In the genomic region with DNA sequence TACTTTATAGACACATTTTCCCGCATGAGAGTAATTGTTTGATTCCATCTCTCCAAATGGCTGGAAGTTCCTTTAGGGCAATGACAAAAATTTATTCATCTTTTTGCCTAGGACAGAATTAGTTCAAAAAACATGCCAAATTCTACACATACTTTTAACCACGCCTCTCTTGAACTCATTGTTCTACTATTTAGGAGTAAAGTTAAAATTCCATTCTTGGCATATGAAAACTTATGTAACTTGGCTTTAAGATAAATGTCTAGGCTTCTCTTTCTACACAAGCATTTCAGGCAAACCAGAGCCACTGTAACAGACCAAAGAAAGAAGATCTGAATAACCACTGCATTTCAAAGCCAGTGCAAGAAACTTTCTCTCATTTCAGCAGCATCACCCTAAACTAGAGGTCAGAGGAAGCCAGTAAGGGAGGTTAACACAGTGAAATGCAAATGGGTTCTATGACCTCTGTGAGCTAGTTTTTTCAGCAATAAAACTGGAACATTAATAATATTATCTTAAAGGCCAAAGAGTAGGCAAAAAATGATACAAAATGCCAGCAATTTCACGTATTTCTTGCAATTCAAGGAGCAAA, we compare ENCODE assay signal across 22 cellular contexts.
DNase-seq lines count a peak whose midpoint lies in the region; ATAC-seq, FAIRE-seq and TF ChIP-seq lines count a peak whose summit lies in the region.
"Had no signal": no experiment of that assay in that cellular context is flagged by ENCODE, and none has a peak within 500 bp of the region (broad histone marks: within the 10 kb centered on the region; RNA-seq: fewer than 3 reads in every experiment).

No MANE protein-coding gene starts in this region.

- H3K9ac ChIP-seq in keratinocyte (ENCODE audit: control insufficient read depth, extremely low read depth, insufficient read depth, low read length) = no peak overlapping the region
- H3K9ac ChIP-seq: neural progenitor cell had no signal

- H3K9me2 ChIP-seq in GM23338 (ENCODE audit: insufficient read depth) = no peaks in the 10 kb centered on the region

- H3K27me3 ChIP-seq in GM23338 (ENCODE audit: insufficient read depth) (no peaks in the 10 kb centered on the region), keratinocyte (ENCODE audit: control insufficient read depth, extremely low read depth, insufficient read depth, low read length) (no peaks in the 10 kb centered on the region), brain microvascular endothelial cell (replicated peaks) (no peaks in the 10 kb centered on the region)
- H3K27me3 ChIP-seq: dorsolateral prefrontal cortex, heart right ventricle, MG63, neural progenitor cell had no signal

- H3K4me3 ChIP-seq in A549 (no peak overlapping the region), GM23338 (no peak overlapping the region), keratinocyte (ENCODE audit: control insufficient read depth in 2 of 3, extremely low read depth in 1 of 3, insufficient read depth in 2 of 3, low read depth in 1 of 3, low read length in 3 of 3) (no peak overlapping the region), brain microvascular endothelial cell (ENCODE audit: low read depth, low read length) (no peak overlapping the region)
- H3K4me3 ChIP-seq: dorsolateral prefrontal cortex, heart right ventricle, MG63, neural progenitor cell had no signal

- dilution Hi-C loops in keratinocyte (cut with MboI; ENCODE audit: extremely low pct_ligation_motif_present, low sequenced_read_pairs) = no loop called here

- 92% methylated on average over 3 of the region's 3 CpGs for WGBS in A549 (ENCODE audit: missing lambda C conversion rate)

- no peak for FAIRE-seq in A549 (lab: Jason Lieb, UNC)
- no peak for FAIRE-seq in keratinocyte (lab: Jason Lieb, UNC)
- FAIRE-seq: A204.1 had no signal

- H3K27me3 Mint-ChIP-seq in GM23338 (ENCODE audit: insufficient read depth, low read depth, poor library complexity) = peaks cover 3% of the 10 kb centered on the region
- H3K27me3 Mint-ChIP-seq: brain; stimulated activated naive CD8-positive, alpha-beta T cell treated with anti-CD3 and anti-CD28 coated beads, Interleukin-15, Interleukin-2, amounts not matched to agents 100 ng/mL and 50 ng/mL, for 24 hours had no signal

- peaks cover 11% of the 10 kb centered on the region for H3K4me1 ChIP-seq in A549
- H3K4me1 ChIP-seq in GM23338 (ENCODE audit: insufficient read depth) = peaks cover 45% of the 10 kb centered on the region
- H3K4me1 ChIP-seq in keratinocyte (ENCODE audit: control insufficient read depth, extremely low read depth, insufficient read depth, low read length) = peaks cover 6% of the 10 kb centered on the region

- no peaks in the 10 kb centered on the region for H3F3A ChIP-seq in GM23338 (replicated peaks; ENCODE audit: low read depth)

- H3K27ac Mint-ChIP-seq in GM23338 = peak overlapping the region; percentile 67
- H3K27ac Mint-ChIP-seq: brain; neural progenitor cell; stimulated activated naive CD8-positive, alpha-beta T cell treated with anti-CD3 and anti-CD28 coated beads, Interleukin-15, Interleukin-2, amounts not matched to agents 100 ng/mL and 50 ng/mL, for 24 hours had no signal

- H2AFZ ChIP-seq in GM23338 (no peak overlapping the region), keratinocyte (ENCODE audit: control insufficient read depth, low read length) (no peak overlapping the region)
- H2AFZ ChIP-seq: neural progenitor cell had no signal

- no peak overlapping the region for H3K27ac ChIP-seq in A549
- no peak overlapping the region for H3K27ac ChIP-seq in GM23338 (ENCODE audit: low read depth)
- no peak overlapping the region for H3K27ac ChIP-seq in keratinocyte (ENCODE audit: control insufficient read depth, insufficient read depth, low read length)
- no peak overlapping the region for H3K27ac ChIP-seq in brain microvascular endothelial cell
- H3K27ac ChIP-seq: dorsolateral prefrontal cortex, heart right ventricle, neural progenitor cell had no signal

- H3K36me3 ChIP-seq in GM23338 (ENCODE audit: insufficient read depth) (no peaks in the 10 kb centered on the region), keratinocyte (ENCODE audit: control insufficient read depth in 2 of 2, extremely low read depth in 1 of 2, insufficient read depth in 2 of 2, low read length in 2 of 2) (no peaks in the 10 kb centered on the region), brain microvascular endothelial cell (replicated peaks) (no peaks in the 10 kb centered on the region)
- H3K36me3 ChIP-seq: heart right ventricle, neural progenitor cell had no signal

- peaks cover 10% of the 10 kb centered on the region; the same call in 2 of the 3 replicates for H3K36me3 Mint-ChIP-seq in GM23338 (ENCODE audit: low read depth)

- H3K4me3 Mint-ChIP-seq in GM23338 = no peak overlapping the region
- H3K4me3 Mint-ChIP-seq: brain; neural progenitor cell; stimulated activated naive CD8-positive, alpha-beta T cell treated with anti-CD3 and anti-CD28 coated beads, Interleukin-15, Interleukin-2, amounts not matched to agents 100 ng/mL and 50 ng/mL, for 24 hours had no signal

- H3K4me2 ChIP-seq in A549 = 0 out of 3 replicates have a peak overlapping the region, but pooled peaks have one; percentile 4
- no peak overlapping the region for H3K4me2 ChIP-seq in GM23338
- H3K4me2 ChIP-seq in keratinocyte (ENCODE audit: control insufficient read depth, extremely low read depth, insufficient read depth, low read depth, low read length) = peak overlapping the region; percentile 8
- H3K4me2 ChIP-seq: neural progenitor cell had no signal

- no peaks in the 10 kb centered on the region for H3K9me1 ChIP-seq in keratinocyte (ENCODE audit: control insufficient read depth, extremely low read depth, insufficient read depth, low read length)

- CTCF ChIA-PET in A549 (lab: Yijun Ruan, JAX) = no interaction called here

- no peak for TF ChIP-seq EP300 in A549 (IDR thresholded peaks at IDR 0.05)

- no peak for DNase-seq in A549 (ENCODE audit: low read depth in 1 of 2, low spot score in 1 of 2)
- DNase-seq in GM23338 (ENCODE audit: low spot score) = no peak
- peak; percentile 43 for DNase-seq in astrocyte of the hippocampus (ENCODE audit: low read depth, low spot score)
- DNase-seq in keratinocyte (ENCODE audit: low read depth, low spot score) = no peak
- DNase-seq in MV-4-11 (lab: John Stamatoyannopoulos, UW) = no peak
- DNase-seq in brain microvascular endothelial cell = no peak
- no peak for DNase-seq in erythroblast (lab: John Stamatoyannopoulos, UW)
- DNase-seq: activated CD4-positive, CD25-positive, alpha-beta regulatory T cell treated with anti-CD3 and anti-CD28 coated beads, Interleukin-2, amount 50 U/mL, for 72 hours; activated gamma-delta T cell; dorsolateral prefrontal cortex; heart right ventricle; islet precursor cell; MG63; NCI-H187 treated with DMSO at 0.1 percent for 48 hours; NCI-H510A; right cardiac atrium; Right ventricle myocardium superior had no signal

- POLR2A ChIA-PET in A549 (lab: Yijun Ruan, JAX) = no interaction called here

- H4K20me1 ChIP-seq in GM23338 (replicated peaks; ENCODE audit: insufficient read depth) (no peaks in the 10 kb centered on the region), keratinocyte (ENCODE audit: control insufficient read depth, extremely low read depth, insufficient read depth, low read length) (peaks cover 5% of the 10 kb centered on the region)

- peaks cover 50% of the 10 kb centered on the region for H3K4me1 Mint-ChIP-seq in GM23338

- TF ChIP-seq RAD21 in A549 (conservative IDR thresholded peaks at IDR 0.05 in 1 of 2, IDR thresholded peaks at IDR 0.05 in 1 of 2) = no peak

- H3K79me2 ChIP-seq in GM23338 (replicated peaks; ENCODE audit: insufficient read depth) (peaks cover 63% of the 10 kb centered on the region), keratinocyte (ENCODE audit: control insufficient read depth, insufficient read depth, low read length) (peaks cover 17% of the 10 kb centered on the region)

- in situ Hi-C loops in brain microvascular endothelial cell (cut with HindIII; ENCODE audit: low pct_ligation_motif_present, low sequenced_read_pairs) = no loop called here

- no peak for ATAC-seq in A549
- ATAC-seq in GM23338 = peak; percentile 29
- no peak for ATAC-seq in GM21390 (IDR thresholded peaks at IDR 0.05; ENCODE audit: unreplicated experiment)
- ATAC-seq: heart right ventricle, right cardiac atrium had no signal

- H3K9me3 Mint-ChIP-seq in GM23338 = no peaks in the 10 kb centered on the region
- H3K9me3 Mint-ChIP-seq: neural progenitor cell; stimulated activated naive CD8-positive, alpha-beta T cell treated with anti-CD3 and anti-CD28 coated beads, Interleukin-15, Interleukin-2, amounts not matched to agents 100 ng/mL and 50 ng/mL, for 24 hours had no signal

- TF ChIP-seq POLR2A in A549 (IDR thresholded peaks at IDR 0.05; ENCODE audit: low read length) = no peak
- no peak for TF ChIP-seq POLR2A in erythroblast (IDR thresholded peaks at IDR 0.05; ENCODE audit: low read length)

- H3K9me3 ChIP-seq in A549 (no peaks in the 10 kb centered on the region), keratinocyte (ENCODE audit: control insufficient read depth, low read depth, low read length) (no peaks in the 10 kb centered on the region)
- H3K9me3 ChIP-seq: heart right ventricle, MG63 had no signal

- no peak for TF ChIP-seq CTCF in A549 (IDR thresholded peaks at IDR 0.05)
- no peak for TF ChIP-seq CTCF in GM23338 (conservative IDR thresholded peaks at IDR 0.05; ENCODE audit: low read depth in 2 of 2)
- no peak for TF ChIP-seq CTCF in keratinocyte (optimal IDR thresholded peaks at IDR 0.05 in 1 of 3, IDR thresholded peaks at IDR 0.05 in 1 of 3, conservative IDR thresholded peaks at IDR 0.05 in 1 of 3; ENCODE audit: extremely low read depth in 1 of 3, insufficient read depth in 2 of 3, low read length in 3 of 3)
- TF ChIP-seq CTCF in brain microvascular endothelial cell (IDR thresholded peaks at IDR 0.05; ENCODE audit: low read depth, low read length, missing control alignments) = no peak

TF ChIP-seq in A549, 52 proteins besides CTCF, POLR2A, EP300 and RAD21 (continues in another document):
- no peak for TF ChIP-seq MAZ (IDR thresholded peaks at IDR 0.05; ENCODE audit: borderline replicate concordance, low read depth, low read length)
- TF ChIP-seq ZNF302 (CRISPR knock-in tag; IDR thresholded peaks at IDR 0.05) = no peak
- TF ChIP-seq, protein P1, sequence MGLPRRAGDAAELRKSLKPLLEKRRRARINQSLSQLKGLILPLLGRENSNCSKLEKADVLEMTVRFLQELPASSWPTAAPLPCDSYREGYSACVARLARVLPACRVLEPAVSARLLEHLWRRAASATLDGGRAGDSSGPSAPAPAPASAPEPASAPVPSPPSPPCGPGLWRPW (IDR thresholded peaks at IDR 0.05) = no peak
- TF ChIP-seq NR3C1 (IDR thresholded peaks at IDR 0.05) = no peak
- no peak for TF ChIP-seq MYC (IDR thresholded peaks at IDR 0.05; ENCODE audit: borderline replicate concordance, low read length)

TF ChIP-seq in GM23338, 12 proteins besides CTCF, POLR2A, EP300 and RAD21 (continues in another document):
- TF ChIP-seq, protein P2, sequence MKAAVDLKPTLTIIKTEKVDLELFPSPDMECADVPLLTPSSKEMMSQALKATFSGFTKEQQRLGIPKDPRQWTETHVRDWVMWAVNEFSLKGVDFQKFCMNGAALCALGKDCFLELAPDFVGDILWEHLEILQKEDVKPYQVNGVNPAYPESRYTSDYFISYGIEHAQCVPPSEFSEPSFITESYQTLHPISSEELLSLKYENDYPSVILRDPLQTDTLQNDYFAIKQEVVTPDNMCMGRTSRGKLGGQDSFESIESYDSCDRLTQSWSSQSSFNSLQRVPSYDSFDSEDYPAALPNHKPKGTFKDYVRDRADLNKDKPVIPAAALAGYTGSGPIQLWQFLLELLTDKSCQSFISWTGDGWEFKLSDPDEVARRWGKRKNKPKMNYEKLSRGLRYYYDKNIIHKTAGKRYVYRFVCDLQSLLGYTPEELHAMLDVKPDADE (IDR thresholded peaks at IDR 0.05) = no peak
